Comparison of ENCODE assay signal across 1 cellular context in the genomic region with DNA sequence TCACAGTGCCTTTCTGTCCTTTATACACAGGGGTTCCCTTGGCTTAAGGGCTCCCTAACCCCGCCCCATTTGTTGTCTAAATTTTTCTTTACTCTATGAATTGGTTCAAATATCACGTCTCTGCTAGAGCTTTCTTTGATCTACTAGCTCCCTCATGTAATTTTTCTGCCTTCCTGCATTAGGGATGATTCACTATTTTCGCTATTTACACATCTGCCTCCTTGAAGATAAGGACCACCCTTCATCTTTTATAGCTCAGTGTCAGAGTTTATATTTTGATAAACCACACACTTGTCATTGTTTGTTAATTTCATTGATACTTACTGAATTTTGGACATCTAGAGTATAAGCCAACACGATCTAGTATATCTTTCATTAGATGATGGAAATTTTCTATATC.
TF ChIP-seq lines count a peak whose summit lies in the region.

No MANE protein-coding gene starts in this region.

TF ChIP-seq in K562, 482 proteins besides CTCF, POLR2A, EP300 and RAD21 (continued from another document and continues in another):
- TF ChIP-seq DLX4 (CRISPR knock-in tag; IDR thresholded peaks at IDR 0.05) (no peak), FOXA1 (IDR thresholded peaks at IDR 0.05; ENCODE audit: borderline replicate concordance) (0 out of 2 replicates have a peak, but pooled peaks have one; percentile 21), MEIS2 (IDR thresholded peaks at IDR 0.05; ENCODE audit: partially characterized antibody) (peak; percentile 8), CHD1 (IDR thresholded peaks at IDR 0.05; ENCODE audit: low read length) (no peak), TEAD4 (IDR thresholded peaks at IDR 0.05; ENCODE audit: low read length) (peak; percentile 57; the same call in 1 of the 2 replicates), TEAD4 (CRISPR knock-in tag; IDR thresholded peaks at IDR 0.05; ENCODE audit: borderline replicate concordance) (no peak), ZNF316 (IDR thresholded peaks at IDR 0.05) (no peak), MCM3 (IDR thresholded peaks at IDR 0.05) (no peak), LEF1 (IDR thresholded peaks at IDR 0.05) (peak; percentile 68; the same call in 1 of the 2 replicates), MNT (conservative IDR thresholded peaks at IDR 0.05) (no peak), SMARCA4 (IDR thresholded peaks at IDR 0.05) (peak; percentile 53; the same call in 1 of the 2 replicates), ZKSCAN3 (CRISPR knock-in tag; IDR thresholded peaks at IDR 0.05) (no peak), L3MBTL2 (IDR thresholded peaks at IDR 0.05) (no peak), PHB2 (IDR thresholded peaks at IDR 0.05; ENCODE audit: low read depth) (no peak), IFI16 (CRISPR knock-in tag; IDR thresholded peaks at IDR 0.05) (no peak), ZFP36 (IDR thresholded peaks at IDR 0.05; ENCODE audit: low read depth, low read length, partially characterized antibody) (no peak), HNRNPK (IDR thresholded peaks at IDR 0.05; ENCODE audit: low read depth, low read length, poor library complexity, severe bottlenecking) (no peak), GATA2 (CRISPR knock-in tag; IDR thresholded peaks at IDR 0.05) (no peak), FOXA3 (CRISPR knock-in tag; conservative IDR thresholded peaks at IDR 0.05 in 1 of 2, IDR thresholded peaks at IDR 0.05 in 1 of 2) (peak; percentile 65 to 81; a peak in 3 of 4 replicates), YBX1 (IDR thresholded peaks at IDR 0.05) (no peak), ZC3H11A (IDR thresholded peaks at IDR 0.05; ENCODE audit: low read depth, low read length) (no peak), SETDB1 (IDR thresholded peaks at IDR 0.05; ENCODE audit: low read length) (no peak), TOE1 (IDR thresholded peaks at IDR 0.05; ENCODE audit: borderline replicate concordance) (no peak), TOE1 (CRISPR knock-in tag; IDR thresholded peaks at IDR 0.05; ENCODE audit: borderline replicate concordance, low read depth) (no peak), ATF3 (IDR thresholded peaks at IDR 0.05) (peak; percentile 21; the same call in 1 of the 2 replicates), ATF3 (CRISPR knock-in tag; conservative IDR thresholded peaks at IDR 0.05) (no peak), TSHZ1 (CRISPR knock-in tag; IDR thresholded peaks at IDR 0.05) (no peak), PHB (CRISPR knock-in tag; IDR thresholded peaks at IDR 0.05) (no peak), ZNF282 (CRISPR knock-in tag; IDR thresholded peaks at IDR 0.05) (no peak), ERF (CRISPR knock-in tag; IDR thresholded peaks at IDR 0.05) (no peak), NCOR1 (IDR thresholded peaks at IDR 0.05) (0 out of 2 replicates have a peak, but pooled peaks have one; percentile 18), FOXP4 (CRISPR knock-in tag; IDR thresholded peaks at IDR 0.05; ENCODE audit: borderline replicate concordance) (no peak), THRA (IDR thresholded peaks at IDR 0.05) (no peak), ARID3B (CRISPR knock-in tag; IDR thresholded peaks at IDR 0.05; ENCODE audit: borderline replicate concordance) (no peak), ZBTB9 (CRISPR knock-in tag; IDR thresholded peaks at IDR 0.05) (no peak), SRSF7 (optimal IDR thresholded peaks at IDR 0.05; ENCODE audit: low read depth, low read length) (no peak), TCF15 (CRISPR knock-in tag; IDR thresholded peaks at IDR 0.05) (no peak), COPS2 (conservative IDR thresholded peaks at IDR 0.05) (no peak)
- TF ChIP-seq, protein P1, sequence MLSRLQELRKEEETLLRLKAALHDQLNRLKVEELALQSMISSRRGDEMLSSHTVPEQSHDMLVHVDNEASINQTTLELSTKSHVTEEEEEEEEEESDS (CRISPR knock-in tag; IDR thresholded peaks at IDR 0.05) = no peak
- TF ChIP-seq, protein P2, sequence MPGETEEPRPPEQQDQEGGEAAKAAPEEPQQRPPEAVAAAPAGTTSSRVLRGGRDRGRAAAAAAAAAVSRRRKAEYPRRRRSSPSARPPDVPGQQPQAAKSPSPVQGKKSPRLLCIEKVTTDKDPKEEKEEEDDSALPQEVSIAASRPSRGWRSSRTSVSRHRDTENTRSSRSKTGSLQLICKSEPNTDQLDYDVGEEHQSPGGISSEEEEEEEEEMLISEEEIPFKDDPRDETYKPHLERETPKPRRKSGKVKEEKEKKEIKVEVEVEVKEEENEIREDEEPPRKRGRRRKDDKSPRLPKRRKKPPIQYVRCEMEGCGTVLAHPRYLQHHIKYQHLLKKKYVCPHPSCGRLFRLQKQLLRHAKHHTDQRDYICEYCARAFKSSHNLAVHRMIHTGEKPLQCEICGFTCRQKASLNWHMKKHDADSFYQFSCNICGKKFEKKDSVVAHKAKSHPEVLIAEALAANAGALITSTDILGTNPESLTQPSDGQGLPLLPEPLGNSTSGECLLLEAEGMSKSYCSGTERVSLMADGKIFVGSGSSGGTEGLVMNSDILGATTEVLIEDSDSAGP (CRISPR knock-in tag; IDR thresholded peaks at IDR 0.05) = no peak
- TF ChIP-seq, protein P3, sequence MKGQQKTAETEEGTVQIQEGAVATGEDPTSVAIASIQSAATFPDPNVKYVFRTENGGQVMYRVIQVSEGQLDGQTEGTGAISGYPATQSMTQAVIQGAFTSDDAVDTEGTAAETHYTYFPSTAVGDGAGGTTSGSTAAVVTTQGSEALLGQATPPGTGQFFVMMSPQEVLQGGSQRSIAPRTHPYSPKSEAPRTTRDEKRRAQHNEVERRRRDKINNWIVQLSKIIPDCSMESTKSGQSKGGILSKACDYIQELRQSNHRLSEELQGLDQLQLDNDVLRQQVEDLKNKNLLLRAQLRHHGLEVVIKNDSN (CRISPR knock-in tag; IDR thresholded peaks at IDR 0.05) = no peak
- TF ChIP-seq, protein P4, sequence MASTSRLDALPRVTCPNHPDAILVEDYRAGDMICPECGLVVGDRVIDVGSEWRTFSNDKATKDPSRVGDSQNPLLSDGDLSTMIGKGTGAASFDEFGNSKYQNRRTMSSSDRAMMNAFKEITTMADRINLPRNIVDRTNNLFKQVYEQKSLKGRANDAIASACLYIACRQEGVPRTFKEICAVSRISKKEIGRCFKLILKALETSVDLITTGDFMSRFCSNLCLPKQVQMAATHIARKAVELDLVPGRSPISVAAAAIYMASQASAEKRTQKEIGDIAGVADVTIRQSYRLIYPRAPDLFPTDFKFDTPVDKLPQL (IDR thresholded peaks at IDR 0.05; ENCODE audit: extremely low read depth, insufficient read length) = no peak
- TF ChIP-seq, protein P5, sequence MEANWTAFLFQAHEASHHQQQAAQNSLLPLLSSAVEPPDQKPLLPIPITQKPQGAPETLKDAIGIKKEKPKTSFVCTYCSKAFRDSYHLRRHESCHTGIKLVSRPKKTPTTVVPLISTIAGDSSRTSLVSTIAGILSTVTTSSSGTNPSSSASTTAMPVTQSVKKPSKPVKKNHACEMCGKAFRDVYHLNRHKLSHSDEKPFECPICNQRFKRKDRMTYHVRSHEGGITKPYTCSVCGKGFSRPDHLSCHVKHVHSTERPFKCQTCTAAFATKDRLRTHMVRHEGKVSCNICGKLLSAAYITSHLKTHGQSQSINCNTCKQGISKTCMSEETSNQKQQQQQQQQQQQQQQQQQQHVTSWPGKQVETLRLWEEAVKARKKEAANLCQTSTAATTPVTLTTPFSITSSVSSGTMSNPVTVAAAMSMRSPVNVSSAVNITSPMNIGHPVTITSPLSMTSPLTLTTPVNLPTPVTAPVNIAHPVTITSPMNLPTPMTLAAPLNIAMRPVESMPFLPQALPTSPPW (CRISPR knock-in tag; IDR thresholded peaks at IDR 0.05) = no peak
